Comparison of ENCODE assay signal across 22 cellular contexts in the genomic region with DNA sequence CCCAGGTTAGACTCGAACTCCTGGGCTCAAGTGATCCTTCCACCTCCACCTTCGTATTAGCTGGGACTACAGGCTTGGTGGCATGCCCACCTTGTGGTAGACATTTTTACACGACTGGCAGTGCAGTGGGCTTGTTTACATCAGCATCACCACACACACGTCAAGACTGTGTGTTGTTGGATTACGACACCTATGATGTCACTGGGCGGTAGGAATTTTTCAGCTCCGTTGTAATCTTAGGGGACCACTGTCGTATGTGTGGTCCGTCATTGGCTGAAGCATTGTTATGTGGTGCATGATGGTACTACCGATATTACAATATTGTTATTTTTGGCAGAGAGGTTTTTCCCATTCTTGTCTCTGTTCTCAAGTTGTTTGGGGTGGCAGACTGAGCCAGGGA. TPM values are rescaled to one million over a fixed set of nuclear protein-coding genes. Genes with fewer than 3 reads are reported as not detected.
"Had no signal": no experiment of that assay in that cellular context is flagged by ENCODE, and none has a peak within 500 bp of the region (broad histone marks: within the 10 kb centered on the region; RNA-seq: fewer than 3 reads in every experiment).

No MANE protein-coding gene starts in this region.

- H3K4me3 Mint-ChIP-seq: activated B cell treated with CpG ODN at 0.5 μM for 24 hours; activated CD4-positive, alpha-beta memory T cell treated with anti-CD3 and anti-CD28 coated beads, Interleukin-2, amount 10 ng/mL, durations not matched to agents 7 days and 5 days; activated CD8-positive, alpha-beta memory T cell treated with anti-CD3 and anti-CD28 coated beads, Interleukin-2, amount 10 ng/mL, durations not matched to agents 7 days and 5 days; activated naive CD8-positive, alpha-beta T cell; stimulated activated naive CD8-positive, alpha-beta T cell treated with anti-CD3 and anti-CD28 coated beads, Interleukin-15, amount 100 ng/mL, for 72 hours had no signal

- H3K36me3 ChIP-seq: gastrocnemius medialis, left lung, prostate gland, suprapubic skin, transverse colon, vagina had no signal

- H3K27me3 ChIP-seq: gastrocnemius medialis, suprapubic skin, transverse colon, vagina had no signal

- H3K36me3 Mint-ChIP-seq: activated CD8-positive, alpha-beta memory T cell treated with anti-CD3 and anti-CD28 coated beads, Interleukin-2, amount 10 ng/mL, durations not matched to agents 7 days and 5 days had no signal

- H3K4me3 ChIP-seq: gastrocnemius medialis, left lung, prostate gland, suprapubic skin, transverse colon, vagina had no signal

- DNase-seq: activated B cell treated with CpG ODN at 0.5 μM for 24 hours; activated CD4-positive, alpha-beta memory T cell treated with anti-CD3 and anti-CD28 coated beads, Interleukin-2, amount 10 ng/mL, durations not matched to agents 7 days and 5 days; activated CD4-positive, alpha-beta T cell treated with anti-CD3 and anti-CD28 coated beads for 4 hours; activated CD8-positive, alpha-beta memory T cell treated with anti-CD3 and anti-CD28 coated beads, Interleukin-2, amount 10 ng/mL, durations not matched to agents 7 days and 5 days; amygdala; cortex of kidney; effector CD8-positive, alpha-beta T cell; gastrocnemius medialis; head of caudate nucleus; left lung; occipital lobe; right cardiac atrium; small intestine; stimulated activated CD4-positive, alpha-beta T cell treated with anti-CD3 and anti-CD28 coated beads, Interleukin-15, amount 100 ng/mL, for 24 hours; stimulated activated CD4-positive, alpha-beta T cell treated with anti-CD3 and anti-CD28 coated beads, Interleukin-4, amount 100 ng/mL, for 1 hour; stimulated activated naive CD8-positive, alpha-beta T cell treated with anti-CD3 and anti-CD28 coated beads, Interleukin-15, amount 100 ng/mL, for 72 hours; T-helper 2 cell; transverse colon had no signal

- H3K27ac Mint-ChIP-seq: activated B cell treated with CpG ODN at 0.5 μM for 24 hours; activated CD4-positive, alpha-beta memory T cell treated with anti-CD3 and anti-CD28 coated beads, Interleukin-2, amount 10 ng/mL, durations not matched to agents 7 days and 5 days; activated CD8-positive, alpha-beta memory T cell treated with anti-CD3 and anti-CD28 coated beads, Interleukin-2, amount 10 ng/mL, durations not matched to agents 7 days and 5 days; activated naive CD8-positive, alpha-beta T cell; stimulated activated naive CD8-positive, alpha-beta T cell treated with anti-CD3 and anti-CD28 coated beads, Interleukin-15, amount 100 ng/mL, for 72 hours had no signal

- H3K9me3 ChIP-seq: gastrocnemius medialis, left lung, prostate gland, suprapubic skin, vagina had no signal

- H3K27ac ChIP-seq: gastrocnemius medialis, left lung, prostate gland, suprapubic skin, transverse colon, vagina had no signal

RNA-seq across cellular contexts. Expression of gene TSPAN9, which starts 50.7 kb away (rescaled TPM):
- total RNA-seq: activated CD8-positive, alpha-beta memory T cell treated with anti-CD3 and anti-CD28 coated beads, Interleukin-2, amount 10 ng/mL, durations not matched to agents 7 days and 5 days had no signal
